ENCODE assay signal across 13 cellular contexts in the genomic region with DNA sequence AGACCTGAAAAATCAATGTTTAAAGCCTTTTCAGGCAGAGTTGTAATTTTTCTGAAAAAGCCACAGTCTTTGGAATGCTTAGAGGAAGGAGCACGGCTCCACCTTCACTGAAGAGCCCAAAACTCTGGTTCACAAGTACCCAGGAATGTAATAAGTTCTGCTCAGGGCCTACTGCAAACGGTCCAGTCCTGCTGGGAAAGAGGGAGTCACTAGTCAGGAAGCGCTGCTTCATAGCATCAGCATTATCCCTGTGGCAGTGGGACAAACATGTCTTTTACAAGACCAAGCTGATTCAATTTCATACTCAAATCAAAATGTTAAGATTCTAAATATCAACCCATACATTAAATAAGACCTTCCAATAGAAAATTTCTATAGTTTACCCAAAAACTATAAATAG.
A peak's percentile ranks its signal among the peaks of the same experiment; 100 is the strongest.
DNase-seq lines count a peak whose midpoint lies in the region; ATAC-seq lines count a peak whose summit lies in the region.
"Had no signal": no experiment of that assay in that cellular context is flagged by ENCODE, and none has a peak within 500 bp of the region (broad histone marks: within the 10 kb centered on the region; RNA-seq: fewer than 3 reads in every experiment).

No MANE protein-coding gene starts in this region.

- H3K4me3 Mint-ChIP-seq in activated naive CD8-positive, alpha-beta T cell treated with anti-CD3 and anti-CD28 coated beads for 36 hours, result no peak overlapping the region
- H3K4me3 Mint-ChIP-seq in immature natural killer cell, result no peak overlapping the region
- H3K4me3 Mint-ChIP-seq: activated naive CD8-positive, alpha-beta T cell treated with anti-CD3 and anti-CD28 coated beads, Interleukin-2, amount 10 ng/mL, durations not matched to agents 7 days and 5 days; naive B cell had no signal

- H3K27ac Mint-ChIP-seq in activated naive CD8-positive, alpha-beta T cell treated with anti-CD3 and anti-CD28 coated beads for 36 hours, result peak overlapping the region; percentile 59
- peak overlapping the region in 4 of 6 donors; percentile 26 to 80 (median 70) for H3K27ac Mint-ChIP-seq in immature natural killer cell
- H3K27ac Mint-ChIP-seq in activated naive CD4-positive, alpha-beta T cell treated with anti-CD3 and anti-CD28 coated beads, Interleukin-2, amount 50 U/mL, for 72 hours, result no peak overlapping the region
- H3K27ac Mint-ChIP-seq: activated naive CD8-positive, alpha-beta T cell treated with anti-CD3 and anti-CD28 coated beads, Interleukin-2, amount 10 ng/mL, durations not matched to agents 7 days and 5 days had no signal

- ATAC-seq in activated naive CD4-positive, alpha-beta T cell treated with anti-CD3 and anti-CD28 coated beads, Interleukin-2, amount 50 U/mL, for 72 hours, result no peak
- no peak for ATAC-seq in HG03521 (IDR thresholded peaks at IDR 0.05; ENCODE audit: unreplicated experiment)

- H3K9me3 Mint-ChIP-seq in activated naive CD8-positive, alpha-beta T cell treated with anti-CD3 and anti-CD28 coated beads for 36 hours, result peaks cover 10% of the 10 kb centered on the region
- no peaks in the 10 kb centered on the region for H3K9me3 Mint-ChIP-seq in immature natural killer cell
- H3K9me3 Mint-ChIP-seq in activated naive CD4-positive, alpha-beta T cell treated with anti-CD3 and anti-CD28 coated beads, Interleukin-2, amount 50 U/mL, for 72 hours, result peaks cover 0 to 9% of the 10 kb centered on the region in 2 donors

- DNase-seq in NCI-H1694 treated with DMSO at 0.1 percent for 48 hours (lab: John Stamatoyannopoulos, UW), result peak; percentile 30
- DNase-seq in NCI-H1694 (lab: John Stamatoyannopoulos, UW), result no peak
- DNase-seq in activated naive CD8-positive, alpha-beta T cell treated with anti-CD3 and anti-CD28 coated beads for 36 hours, result no peak
- no peak for DNase-seq in immature natural killer cell
- no peak for DNase-seq in activated CD4-positive, CD25-positive, alpha-beta regulatory T cell (lab: John Stamatoyannopoulos, UW)
- DNase-seq in activated naive CD4-positive, alpha-beta T cell treated with anti-CD3 and anti-CD28 coated beads, Interleukin-2, amount 50 U/mL, for 72 hours (ENCODE audit: low spot score in 2 of 2), result no peak
- DNase-seq: 8988T; activated naive CD8-positive, alpha-beta T cell treated with anti-CD3 and anti-CD28 coated beads, Interleukin-2, amount 10 ng/mL, durations not matched to agents 7 days and 5 days; naive B cell; NCI-H510A; RPMI8226 had no signal

- H3K36me3 Mint-ChIP-seq in activated naive CD8-positive, alpha-beta T cell treated with anti-CD3 and anti-CD28 coated beads for 36 hours, result peaks cover 58% of the 10 kb centered on the region
- H3K36me3 Mint-ChIP-seq in immature natural killer cell, result peaks cover 25 to 77% (median 65%) of the 10 kb centered on the region in 3 donors
- peaks cover 33 to 59% of the 10 kb centered on the region in 2 donors for H3K36me3 Mint-ChIP-seq in activated naive CD4-positive, alpha-beta T cell treated with anti-CD3 and anti-CD28 coated beads, Interleukin-2, amount 50 U/mL, for 72 hours

- no peaks in the 10 kb centered on the region for H3K27me3 Mint-ChIP-seq in activated naive CD8-positive, alpha-beta T cell treated with anti-CD3 and anti-CD28 coated beads for 36 hours
- peaks cover 1 to 20% (median 19%) of the 10 kb centered on the region in 3 donors for H3K27me3 Mint-ChIP-seq in immature natural killer cell (ENCODE audit: low read depth in 3 of 3)
- H3K27me3 Mint-ChIP-seq: activated naive CD8-positive, alpha-beta T cell treated with anti-CD3 and anti-CD28 coated beads, Interleukin-2, amount 10 ng/mL, durations not matched to agents 7 days and 5 days; naive B cell had no signal

- H3K27ac ChIP-seq in temporal lobe (ENCODE audit: low read depth, low read length), result peak overlapping the region; percentile 90

- peaks cover 13% of the 10 kb centered on the region for H3K4me1 Mint-ChIP-seq in activated naive CD8-positive, alpha-beta T cell treated with anti-CD3 and anti-CD28 coated beads for 36 hours
- H3K4me1 Mint-ChIP-seq in immature natural killer cell, result peaks cover 0 to 26% of the 10 kb centered on the region in 2 donors

Comparison
In these comparisons a context has a peak if more than half of its experiments do, and no peak if none do; other contexts are left out.
1. H3K27ac Mint-ChIP-seq: peak in activated naive CD8-positive, alpha-beta T cell treated with anti-CD3 and anti-CD28 coated beads for 36 hours (single experiment) and immature natural killer cell (4 of 6); none in activated naive CD4-positive, alpha-beta T cell treated with anti-CD3 and anti-CD28 coated beads, Interleukin-2, amount 50 U/mL, for 72 hours (0 of 2).